Comparison of ENCODE assay signal across 8 cellular contexts in the genomic region with DNA sequence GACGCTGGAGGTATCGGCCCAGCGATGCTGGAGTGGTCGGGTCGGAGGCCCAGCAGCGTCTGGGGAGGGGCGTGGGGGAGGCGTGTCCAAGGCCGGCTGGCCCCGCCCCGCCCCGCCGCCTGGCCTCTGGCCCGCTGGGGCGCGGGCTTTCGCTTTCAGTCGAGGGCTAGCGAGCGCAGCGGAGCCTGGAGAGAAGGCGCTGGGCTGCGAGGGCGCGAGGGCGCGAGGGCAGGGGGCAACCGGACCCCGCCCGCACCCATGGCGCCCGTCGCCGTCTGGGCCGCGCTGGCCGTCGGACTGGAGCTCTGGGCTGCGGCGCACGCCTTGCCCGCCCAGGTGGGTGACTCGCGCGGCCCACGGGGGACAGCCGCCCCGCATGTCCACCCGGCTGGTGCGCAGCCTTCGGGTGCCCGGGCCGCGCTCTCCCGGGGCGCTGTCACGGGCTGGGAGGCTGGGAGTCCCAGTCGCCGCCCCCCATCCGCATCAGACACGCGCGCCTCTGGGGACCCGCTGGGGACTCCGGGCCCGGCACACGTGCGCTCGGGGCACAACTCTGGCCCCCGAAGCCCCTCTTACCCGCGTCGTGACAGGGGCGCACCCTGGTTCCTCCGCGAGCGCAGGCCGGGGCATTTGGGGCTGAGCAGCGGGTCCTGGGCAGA. TPM values are rescaled to one million over a fixed set of nuclear protein-coding genes. Genes with fewer than 3 reads are reported as not detected.
DNase-seq lines count a peak whose midpoint lies in the region; ATAC-seq lines count a peak whose summit lies in the region.

A gene (plus strand): TSS at position 158 of the 659 bp plus-strand sequence. CDS start 101 bp downstream, at position 259.

- peak; percentile 72 for DNase-seq in CD1c-positive myeloid dendritic cell (ENCODE audit: extremely low spot score)
- DNase-seq in MG63: peak; percentile 57
- peak; percentile 74 for DNase-seq in activated CD8-positive, alpha-beta T cell treated with anti-CD3 and anti-CD28 coated beads, Interleukin-2, amount 10 ng/mL, durations not matched to agents 7 days and 5 days
- DNase-seq in effector memory CD8-positive, alpha-beta T cell: peak; percentile 55 to 61 (median 57)
- peak; percentile 62 for DNase-seq in stimulated activated naive CD4-positive, alpha-beta T cell treated with Interleukin-2 at 50 U/mL for 16 hours (lab: John Stamatoyannopoulos, UW)
- DNase-seq in SHP77 treated with DMSO at 0.1 percent for 48 hours (lab: John Stamatoyannopoulos, UW): no peak

- CTCF ChIA-PET in activated CD8-positive, alpha-beta T cell treated with anti-CD3 and anti-CD28 coated beads, Interleukin-2, amount 10 ng/mL, durations not matched to agents 7 days and 5 days (lab: Charles Lee): interaction anchor here (1.3 to 2.2 kb wide), 3 partner anchors 11 to 42 kb away, joined by 3 to 10 read pairs (median 6); no protein-coding TSS in a partner anchor

- peak; percentile 50 for ATAC-seq in GM19438 (IDR thresholded peaks at IDR 0.05; ENCODE audit: low read depth, unreplicated experiment)
- peak; percentile 67 for ATAC-seq in activated CD8-positive, alpha-beta T cell treated with anti-CD3 and anti-CD28 coated beads, Interleukin-2, amount 10 ng/mL, durations not matched to agents 7 days and 5 days
- peak; percentile 50 for ATAC-seq in effector memory CD8-positive, alpha-beta T cell (replicated peaks)

- no peaks in the 10 kb centered on the region for H3K27me3 Mint-ChIP-seq in activated CD8-positive, alpha-beta T cell treated with anti-CD3 and anti-CD28 coated beads, Interleukin-2, amount 10 ng/mL, durations not matched to agents 7 days and 5 days (ENCODE audit: low read depth)
- no peaks in the 10 kb centered on the region for H3K27me3 Mint-ChIP-seq in effector memory CD8-positive, alpha-beta T cell

- H3K36me3 ChIP-seq in MG63: no peaks in the 10 kb centered on the region

- POLR2A ChIA-PET in activated CD8-positive, alpha-beta T cell treated with anti-CD3 and anti-CD28 coated beads, Interleukin-2, amount 10 ng/mL, durations not matched to agents 7 days and 5 days (lab: Charles Lee): interaction anchor here (1.0 to 5.7 kb wide), 7 partner anchors 10 to 259 kb away, joined by 4 to 33 read pairs (median 13); no protein-coding TSS in a partner anchor

- peak within 1 kb of the TSS; percentile 97 for H3K27ac Mint-ChIP-seq in activated CD8-positive, alpha-beta T cell treated with anti-CD3 and anti-CD28 coated beads, Interleukin-2, amount 10 ng/mL, durations not matched to agents 7 days and 5 days
- peak within 1 kb of the TSS; percentile 99 for H3K27ac Mint-ChIP-seq in effector memory CD8-positive, alpha-beta T cell

- peak within 1 kb of the TSS; percentile 100 for H3K4me3 Mint-ChIP-seq in activated CD8-positive, alpha-beta T cell treated with anti-CD3 and anti-CD28 coated beads, Interleukin-2, amount 10 ng/mL, durations not matched to agents 7 days and 5 days
- H3K4me3 Mint-ChIP-seq in effector memory CD8-positive, alpha-beta T cell: peak within 1 kb of the TSS; percentile 99 to 100

- H3K36me3 Mint-ChIP-seq in activated CD8-positive, alpha-beta T cell treated with anti-CD3 and anti-CD28 coated beads, Interleukin-2, amount 10 ng/mL, durations not matched to agents 7 days and 5 days (ENCODE audit: low read depth): peaks cover 39% of the 10 kb centered on the region
- H3K36me3 Mint-ChIP-seq in effector memory CD8-positive, alpha-beta T cell (ENCODE audit: insufficient read depth): peaks cover 57% of the 10 kb centered on the region

- H3K4me3 ChIP-seq in MG63: peak within 1 kb of the TSS; percentile 44
- H3K4me3 ChIP-seq in mononuclear cell (ENCODE audit: low read length): peak within 1 kb of the TSS; percentile 90

- H3K9me3 Mint-ChIP-seq in activated CD8-positive, alpha-beta T cell treated with anti-CD3 and anti-CD28 coated beads, Interleukin-2, amount 10 ng/mL, durations not matched to agents 7 days and 5 days (ENCODE audit: insufficient read depth): no peaks in the 10 kb centered on the region
- H3K9me3 Mint-ChIP-seq in effector memory CD8-positive, alpha-beta T cell: no peaks in the 10 kb centered on the region

- H3K9me3 ChIP-seq in MG63: no peaks in the 10 kb centered on the region
- no peaks in the 10 kb centered on the region for H3K9me3 ChIP-seq in mononuclear cell (ENCODE audit: low read depth, low read length)

- H3K4me1 ChIP-seq in mononuclear cell (ENCODE audit: insufficient read depth, low read length): peaks cover 91% of the 10 kb centered on the region

- H3K27me3 ChIP-seq in MG63 (no peaks in the 10 kb centered on the region), mononuclear cell (ENCODE audit: insufficient read depth, low read length) (no peaks in the 10 kb centered on the region)

- H3K4me1 Mint-ChIP-seq in activated CD8-positive, alpha-beta T cell treated with anti-CD3 and anti-CD28 coated beads, Interleukin-2, amount 10 ng/mL, durations not matched to agents 7 days and 5 days (ENCODE audit: low read depth): peaks cover 77% of the 10 kb centered on the region
- H3K4me1 Mint-ChIP-seq in effector memory CD8-positive, alpha-beta T cell (ENCODE audit: low read depth in 2 of 2): peaks cover 69 to 78% of the 10 kb centered on the region in 2 donors

RNA-seq across cellular contexts. Expression of the gene that starts here (rescaled TPM):
- 2.5 and 3.9 TPM in 2 replicates for total RNA-seq in MG63 (2014; rRNA removed; shearing (Covaris generic); ENCODE audit: low replicate concordance)
- total RNA-seq in activated CD8-positive, alpha-beta T cell treated with anti-CD3 and anti-CD28 coated beads, Interleukin-2, amount 10 ng/mL, durations not matched to agents 7 days and 5 days: 100 to 1,000 TPM; 274 to 284 TPM
- total RNA-seq in mononuclear cell: 210 TPM

Comparison
In these comparisons a context has a peak if more than half of its experiments do, and no peak if none do; other contexts are left out.
1. RNA of the gene that starts here (total RNA-seq): 274 to 284 TPM in activated CD8-positive, alpha-beta T cell treated with anti-CD3 and anti-CD28 coated beads, Interleukin-2, amount 10 ng/mL, durations not matched to agents 7 days and 5 days and 210 TPM in mononuclear cell (single experiment); 2.5 to 3.9 TPM in MG63; every median in the first group is over 10 times any median in the second.
2. Peak in every context shown above with its lines, with median percentiles within 50 percentile points of each other: ATAC-seq.